Comparison of ENCODE assay signal across 18 cellular contexts in genomic region chr2:217958206-217958888, GRCh38. TPM values are rescaled to one million over a fixed set of nuclear protein-coding genes. Genes with fewer than 3 reads are reported as not detected.
DNase-seq lines count a peak whose midpoint lies in the region; ATAC-seq, FAIRE-seq and TF ChIP-seq lines count a peak whose summit lies in the region.
"Had no signal": no experiment of that assay in that cellular context is flagged by ENCODE, and none has a peak within 500 bp of the region (broad histone marks: within the 10 kb centered on the region; RNA-seq: fewer than 3 reads in every experiment).

No MANE protein-coding gene starts in this region.

- no peak overlapping the region for H2BK12ac ChIP-seq in mesenchymal stem cell (ENCODE audit: low read length in 2 of 2)

- H3K9ac ChIP-seq in mesenchymal stem cell (ENCODE audit: low read length) = no peak overlapping the region
- no peak overlapping the region for H3K9ac ChIP-seq in SK-N-SH

- no peak overlapping the region for H4K8ac ChIP-seq in mesenchymal stem cell (ENCODE audit: low read length)

- no peak overlapping the region for H2BK5ac ChIP-seq in mesenchymal stem cell (ENCODE audit: low read depth, low read length, poor library complexity, severe bottlenecking)

- peaks cover 77% of the 10 kb centered on the region for H4K20me1 ChIP-seq in SK-N-SH (ENCODE audit: insufficient read depth)

- no peak overlapping the region for H3K4ac ChIP-seq in mesenchymal stem cell (ENCODE audit: low read depth in 1 of 2, low read length in 2 of 2)

- H4K91ac ChIP-seq in mesenchymal stem cell (ENCODE audit: low read length) = no peak overlapping the region

- CTCF ChIA-PET in SK-N-SH (lab: Yijun Ruan, JAX) = interaction anchor here (1.0 to 1.7 kb wide), 2 partner anchors 10 to 14 kb away, joined by 3 to 4 read pairs; no protein-coding TSS in a partner anchor

- H3K27ac ChIP-seq in left ventricle myocardium inferior (replicated peaks) (no peak overlapping the region), mesenchymal stem cell (ENCODE audit: low read length, poor library complexity, severe bottlenecking) (no peak overlapping the region), upper lobe of right lung (no peak overlapping the region), SK-N-SH (ENCODE audit: low read depth in 2 of 2, low read length in 1 of 2) (no peak overlapping the region)

- peak overlapping the region; percentile 45 for H2AK5ac ChIP-seq in mesenchymal stem cell (ENCODE audit: low read length, severe bottlenecking)

- peaks cover 96% of the 10 kb centered on the region for H3K4me1 ChIP-seq in left ventricle myocardium inferior
- peaks cover 30% of the 10 kb centered on the region for H3K4me1 ChIP-seq in mesenchymal stem cell (ENCODE audit: control insufficient read depth, insufficient read depth, low read depth, low read length)
- H3K4me1 ChIP-seq in upper lobe of right lung = peaks cover 21% of the 10 kb centered on the region
- H3K4me1 ChIP-seq in SK-N-SH (ENCODE audit: control insufficient read depth in 1 of 2, insufficient read depth in 2 of 2, low read depth in 1 of 2, low read length in 1 of 2) = peaks cover 0 to 32% of the 10 kb centered on the region in 2 experiments; a peak in 2 of 4 replicates

- H2AFZ ChIP-seq in mesenchymal stem cell (ENCODE audit: low read depth, low read length) (no peak overlapping the region), SK-N-SH (ENCODE audit: low read depth) (no peak overlapping the region)
- H2AFZ ChIP-seq: GM23338 had no signal

- H3K9me3 ChIP-seq in left ventricle myocardium inferior (replicated peaks) = no peaks in the 10 kb centered on the region
- H3K9me3 ChIP-seq in mesenchymal stem cell (ENCODE audit: control insufficient read depth, low read length) = no peaks in the 10 kb centered on the region
- no peaks in the 10 kb centered on the region for H3K9me3 ChIP-seq in upper lobe of right lung
- no peaks in the 10 kb centered on the region for H3K9me3 ChIP-seq in SK-N-SH

- no peak overlapping the region for H3K23ac ChIP-seq in mesenchymal stem cell (ENCODE audit: low read length in 2 of 2)

- no peak overlapping the region for H2BK15ac ChIP-seq in mesenchymal stem cell (ENCODE audit: low read depth, poor library complexity, severe bottlenecking)

- H3K36me3 ChIP-seq in left ventricle myocardium inferior (no peaks in the 10 kb centered on the region), mesenchymal stem cell (ENCODE audit: control insufficient read depth in 1 of 2, insufficient read depth in 2 of 2, low read depth in 1 of 2, low read length in 2 of 2) (peaks cover 3 to 46% of the 10 kb centered on the region in 2 experiments), upper lobe of right lung (no peaks in the 10 kb centered on the region), SK-N-SH (replicated peaks in 1 of 2; ENCODE audit: control insufficient read depth in 1 of 2, insufficient read depth in 2 of 2, low read length in 1 of 2) (peaks cover 7 to 15% of the 10 kb centered on the region in 2 experiments)

- H3K4me3 ChIP-seq in left ventricle myocardium inferior = no peak overlapping the region
- no peak overlapping the region for H3K4me3 ChIP-seq in mesenchymal stem cell (ENCODE audit: insufficient read depth in 1 of 2, low read depth in 1 of 2, low read length in 2 of 2)
- no peak overlapping the region for H3K4me3 ChIP-seq in upper lobe of right lung
- no peak overlapping the region for H3K4me3 ChIP-seq in SK-N-SH (ENCODE audit: low read depth in 2 of 2, low read length in 1 of 2)
- H3K4me3 ChIP-seq: GM12878, GM23338 had no signal

- intact Hi-C loops in left cardiac atrium (cut with DNase I) (no loop called here), left ventricle myocardium inferior (cut with micrococcal nuclease) (no loop called here), sciatic nerve (cut with DNase I) (no loop called here), upper lobe of right lung (cut with DNase I) (no loop called here)

- TF ChIP-seq CTCF in left ventricle myocardium inferior (IDR thresholded peaks at IDR 0.05; ENCODE audit: borderline replicate concordance) (no peak), upper lobe of right lung (IDR thresholded peaks at IDR 0.05) (no peak), D721Med (IDR thresholded peaks at IDR 0.05; ENCODE audit: insufficient read depth, missing control alignments) (no peak), SK-N-SH (IDR thresholded peaks at IDR 0.05) (no peak)

- TF ChIP-seq RAD21 in SK-N-SH (IDR thresholded peaks at IDR 0.05; ENCODE audit: low read length) = no peak

- peaks cover 40% of the 10 kb centered on the region for H3K79me1 ChIP-seq in mesenchymal stem cell (replicated peaks; ENCODE audit: low read length, poor library complexity, severe bottlenecking)

- H3K4me2 ChIP-seq in mesenchymal stem cell (ENCODE audit: low read length, poor library complexity, severe bottlenecking) (no peak overlapping the region), SK-N-SH (no peak overlapping the region)
- H3K4me2 ChIP-seq: GM23338 had no signal

- no peak overlapping the region for H3K18ac ChIP-seq in mesenchymal stem cell (ENCODE audit: low read depth in 1 of 2, low read length in 2 of 2)

- POLR2A ChIA-PET in SK-N-SH (lab: Yijun Ruan, JAX) = no interaction called here

- 94% methylated on average over 12 of the region's 16 CpGs for WGBS in mesenchymal stem cell
- 95% methylated on average over 16 of the region's 16 CpGs for WGBS in SK-N-SH (ENCODE audit: low lambda C conversion rate)

- TF ChIP-seq EP300 in SK-N-SH (IDR thresholded peaks at IDR 0.05; ENCODE audit: borderline replicate concordance in 1 of 2, low read depth in 1 of 2, low read length in 1 of 2) = no peak

- no peaks in the 10 kb centered on the region for H3K9me2 ChIP-seq in SK-N-SH

- H2BK120ac ChIP-seq in mesenchymal stem cell (ENCODE audit: low read depth, low read length) = no peak overlapping the region

- ATAC-seq in left cardiac atrium (no peak), sciatic nerve (no peak), upper lobe of right lung (no peak), GM21515 (IDR thresholded peaks at IDR 0.05; ENCODE audit: unreplicated experiment) (no peak)
- ATAC-seq: GM12878, GM23338, PC-3 had no signal

- H3F3A ChIP-seq in SK-N-SH (replicated peaks; ENCODE audit: insufficient read depth) = no peaks in the 10 kb centered on the region

- peak overlapping the region in 1 of 2 experiments; percentile 14 for H3K14ac ChIP-seq in mesenchymal stem cell (ENCODE audit: low read length in 2 of 2)

- no peak for FAIRE-seq in D721Med (lab: Jason Lieb, UNC)
- FAIRE-seq: A204.1, GM12878 had no signal

- H3K27me3 ChIP-seq in left ventricle myocardium inferior (ENCODE audit: low read depth) = no peaks in the 10 kb centered on the region
- H3K27me3 ChIP-seq in mesenchymal stem cell (ENCODE audit: control insufficient read depth in 1 of 2, insufficient read depth in 1 of 2, low read length in 2 of 2) = peaks cover 0 to 3% of the 10 kb centered on the region in 2 experiments
- no peaks in the 10 kb centered on the region for H3K27me3 ChIP-seq in upper lobe of right lung
- no peaks in the 10 kb centered on the region for H3K27me3 ChIP-seq in SK-N-SH (ENCODE audit: insufficient read depth)

- peaks cover 70% of the 10 kb centered on the region for H3K79me2 ChIP-seq in SK-N-SH (ENCODE audit: insufficient read depth)

- DNase-seq in left cardiac atrium = peak; percentile 9
- no peak for DNase-seq in left ventricle myocardium inferior
- no peak for DNase-seq in mesenchymal stem cell
- peak; percentile 51 for DNase-seq in sciatic nerve (ENCODE audit: low spot score)
- DNase-seq in upper lobe of right lung = peak; percentile 30
- DNase-seq in D721Med (ENCODE audit: insufficient read length, low spot score) = no peak
- DNase-seq in SK-N-SH = no peak
- DNase-seq: CD4-positive, CD25-positive, alpha-beta regulatory T cell; NCI-H1048; NCI-H2107; NCI-H226; NCI-H526 treated with DMSO at 0.1 percent for 48 hours; PC-3 had no signal

TF ChIP-seq in SK-N-SH, 30 proteins besides CTCF, POLR2A, EP300 and RAD21 (continues in another document):
- no peak for TF ChIP-seq FOXJ3 (CRISPR knock-in tag; IDR thresholded peaks at IDR 0.05)
- TF ChIP-seq, protein P1, sequence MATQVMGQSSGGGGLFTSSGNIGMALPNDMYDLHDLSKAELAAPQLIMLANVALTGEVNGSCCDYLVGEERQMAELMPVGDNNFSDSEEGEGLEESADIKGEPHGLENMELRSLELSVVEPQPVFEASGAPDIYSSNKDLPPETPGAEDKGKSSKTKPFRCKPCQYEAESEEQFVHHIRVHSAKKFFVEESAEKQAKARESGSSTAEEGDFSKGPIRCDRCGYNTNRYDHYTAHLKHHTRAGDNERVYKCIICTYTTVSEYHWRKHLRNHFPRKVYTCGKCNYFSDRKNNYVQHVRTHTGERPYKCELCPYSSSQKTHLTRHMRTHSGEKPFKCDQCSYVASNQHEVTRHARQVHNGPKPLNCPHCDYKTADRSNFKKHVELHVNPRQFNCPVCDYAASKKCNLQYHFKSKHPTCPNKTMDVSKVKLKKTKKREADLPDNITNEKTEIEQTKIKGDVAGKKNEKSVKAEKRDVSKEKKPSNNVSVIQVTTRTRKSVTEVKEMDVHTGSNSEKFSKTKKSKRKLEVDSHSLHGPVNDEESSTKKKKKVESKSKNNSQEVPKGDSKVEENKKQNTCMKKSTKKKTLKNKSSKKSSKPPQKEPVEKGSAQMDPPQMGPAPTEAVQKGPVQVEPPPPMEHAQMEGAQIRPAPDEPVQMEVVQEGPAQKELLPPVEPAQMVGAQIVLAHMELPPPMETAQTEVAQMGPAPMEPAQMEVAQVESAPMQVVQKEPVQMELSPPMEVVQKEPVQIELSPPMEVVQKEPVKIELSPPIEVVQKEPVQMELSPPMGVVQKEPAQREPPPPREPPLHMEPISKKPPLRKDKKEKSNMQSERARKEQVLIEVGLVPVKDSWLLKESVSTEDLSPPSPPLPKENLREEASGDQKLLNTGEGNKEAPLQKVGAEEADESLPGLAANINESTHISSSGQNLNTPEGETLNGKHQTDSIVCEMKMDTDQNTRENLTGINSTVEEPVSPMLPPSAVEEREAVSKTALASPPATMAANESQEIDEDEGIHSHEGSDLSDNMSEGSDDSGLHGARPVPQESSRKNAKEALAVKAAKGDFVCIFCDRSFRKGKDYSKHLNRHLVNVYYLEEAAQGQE (IDR thresholded peaks at IDR 0.05; ENCODE audit: low read depth, low read length) = no peak

RNA-seq across cellular contexts. Expression of gene TNS1, which starts 44.4 kb away (rescaled TPM):
- total RNA-seq in left cardiac atrium (100 to 1,000 TPM; 436 to 508 TPM), left ventricle myocardium inferior (828 TPM), sciatic nerve (703 TPM), upper lobe of right lung (669 TPM)
- polyA plus RNA-seq in mesenchymal stem cell (2013, experiment 1 of 2) = 6.3 TPM
- 5.1 TPM for polyA plus RNA-seq in mesenchymal stem cell (2013, experiment 2 of 2)
- polyA plus RNA-seq in SK-N-SH (2012; rRNA removed) = 10.5 and 12.1 TPM in 2 replicates
- 7.1 and 10.2 TPM in 2 replicates for polyA plus RNA-seq in SK-N-SH (2012; cell fraction: cytosol; rRNA removed)
- polyA plus RNA-seq in SK-N-SH (2012; cell fraction: nucleus; rRNA removed) = 34.1 and 40.8 TPM in 2 replicates
- total RNA-seq: G401 had no signal
- polyA plus RNA-seq: CD4-positive, CD25-positive, alpha-beta regulatory T cell had no signal

Comparison
In these comparisons a context has a peak if more than half of its experiments do, and no peak if none do; other contexts are left out.
1. DNase-seq: peak in left cardiac atrium (single experiment), sciatic nerve (single experiment) and upper lobe of right lung (single experiment); none in left ventricle myocardium inferior (single experiment), mesenchymal stem cell (single experiment), D721Med (single experiment) and SK-N-SH (single experiment).